In genomic region chr5:33444542-33444941, GRCh38 we compare ENCODE assay signal across 16 cellular contexts. TPM values are rescaled to one million over a fixed set of nuclear protein-coding genes. Genes with fewer than 3 reads are reported as not detected.
DNase-seq lines count a peak whose midpoint lies in the region; ATAC-seq, FAIRE-seq and TF ChIP-seq lines count a peak whose summit lies in the region.
"Had no signal": no experiment of that assay in that cellular context is flagged by ENCODE, and none has a peak within 500 bp of the region (broad histone marks: within the 10 kb centered on the region; RNA-seq: fewer than 3 reads in every experiment).

No MANE protein-coding gene starts in this region.

- CTCF ChIA-PET in activated CD4-positive, alpha-beta T cell treated with anti-CD3 and anti-CD28 coated beads for 36 hours (lab: Charles Lee) = interaction anchor here (0.6 kb wide), 1 partner anchor 95 kb away, joined by 3 read pairs; no protein-coding TSS in a partner anchor

- no peak for ATAC-seq in activated CD4-positive, alpha-beta T cell treated with anti-CD3 and anti-CD28 coated beads for 36 hours
- no peak for ATAC-seq in GM21529 (IDR thresholded peaks at IDR 0.05; ENCODE audit: unreplicated experiment)
- ATAC-seq in HG03097 (IDR thresholded peaks at IDR 0.05; ENCODE audit: low FRiP score, unreplicated experiment) = no peak
- ATAC-seq: mucosa of descending colon had no signal

- H3K4me3 ChIP-seq in HUES64 (ENCODE audit: low read length) = peak overlapping the region; percentile 35
- H3K4me3 ChIP-seq: MG63, mucosa of descending colon, Peyer's patch had no signal

- POLR2A ChIA-PET in activated CD4-positive, alpha-beta T cell treated with anti-CD3 and anti-CD28 coated beads for 36 hours (lab: Charles Lee) = no interaction called here

- H3K36me3 ChIP-seq in HUES64 (ENCODE audit: insufficient read depth, low read length) = peaks cover 59% of the 10 kb centered on the region

- H3K27me3 Mint-ChIP-seq in activated CD4-positive, alpha-beta T cell treated with anti-CD3 and anti-CD28 coated beads for 36 hours = no peaks in the 10 kb centered on the region
- no peaks in the 10 kb centered on the region for H3K27me3 Mint-ChIP-seq in chondrocyte (ENCODE audit: low read depth)
- no peaks in the 10 kb centered on the region for H3K27me3 Mint-ChIP-seq in osteocyte (ENCODE audit: unreplicated experiment)
- H3K27me3 Mint-ChIP-seq: progenitor cell of endocrine pancreas had no signal

- intact Hi-C loops in activated CD4-positive, alpha-beta T cell treated with anti-CD3 and anti-CD28 coated beads for 36 hours (cut with DNase I, micrococcal nuclease) = loop anchor here (5.0 to 10.0 kb wide), 3 partner anchors 1002 to 1480 kb away; partner anchors contain the start of genes DNAJC21 (in 1 of the 2), GOLPH3 (in 1 of the 2) and ZFR (in 1 of the 2)

- no peak overlapping the region for H3K4me3 Mint-ChIP-seq in activated CD4-positive, alpha-beta T cell treated with anti-CD3 and anti-CD28 coated beads for 36 hours
- H3K4me3 Mint-ChIP-seq in chondrocyte (ENCODE audit: unreplicated experiment) (peak overlapping the region; percentile 5), osteocyte (ENCODE audit: unreplicated experiment) (peak overlapping the region; percentile 8)

- H3K27ac ChIP-seq in HUES64 (ENCODE audit: low read depth, low read length) = peak overlapping the region; percentile 72; the same call in 1 of the 2 replicates
- H3K27ac ChIP-seq: Peyer's patch had no signal

- H3K27me3 ChIP-seq in HUES64 (ENCODE audit: insufficient read depth, low read length) = no peaks in the 10 kb centered on the region
- H3K27me3 ChIP-seq: MG63, Peyer's patch had no signal

- no peak for DNase-seq in activated CD4-positive, alpha-beta T cell treated with anti-CD3 and anti-CD28 coated beads for 36 hours
- no peak for DNase-seq in activated CD4-positive, alpha-beta T cell treated with anti-CD3 and anti-CD28 coated beads for 4 hours
- no peak for DNase-seq in chondrocyte (ENCODE audit: low spot score)
- no peak for DNase-seq in osteocyte (ENCODE audit: extremely low spot score, unreplicated experiment)
- no peak for DNase-seq in H54 (ENCODE audit: insufficient read length, low spot score)
- DNase-seq: kidney, MG63, mucosa of descending colon, NCI-H1930, NCI-H524 treated with DMSO at 0.1 percent for 48 hours, Peyer's patch had no signal

- H3K27ac Mint-ChIP-seq in activated CD4-positive, alpha-beta T cell treated with anti-CD3 and anti-CD28 coated beads for 36 hours = peak overlapping the region; percentile 65
- H3K27ac Mint-ChIP-seq in chondrocyte (ENCODE audit: unreplicated experiment) = peak overlapping the region; percentile 19
- H3K27ac Mint-ChIP-seq in osteocyte (ENCODE audit: unreplicated experiment) = peak overlapping the region; percentile 1

- peaks cover 55% of the 10 kb centered on the region for H3K4me1 ChIP-seq in HUES64 (ENCODE audit: insufficient read depth, low read length)

- WGBS in HUES64 = 89% methylated on average over 4 of the region's 4 CpGs

- H3K4me1 Mint-ChIP-seq in activated CD4-positive, alpha-beta T cell treated with anti-CD3 and anti-CD28 coated beads for 36 hours = peaks cover 44% of the 10 kb centered on the region
- H3K4me1 Mint-ChIP-seq in chondrocyte (ENCODE audit: low read depth) (peaks cover 45% of the 10 kb centered on the region), osteocyte (ENCODE audit: unreplicated experiment) (peaks cover 51% of the 10 kb centered on the region)

- peaks cover 50% of the 10 kb centered on the region for H3K36me3 Mint-ChIP-seq in activated CD4-positive, alpha-beta T cell treated with anti-CD3 and anti-CD28 coated beads for 36 hours (ENCODE audit: low read depth)
- peaks cover 14% of the 10 kb centered on the region for H3K36me3 Mint-ChIP-seq in chondrocyte (ENCODE audit: low read depth)
- H3K36me3 Mint-ChIP-seq in osteocyte (ENCODE audit: unreplicated experiment) = peaks cover 28% of the 10 kb centered on the region

- no peak overlapping the region for H3K9ac ChIP-seq in HUES64 (ENCODE audit: low read depth, low read length)

- FAIRE-seq in H54 (lab: Jason Lieb, UNC) = no peak
- FAIRE-seq: A204.1, kidney had no signal

- H3K9me3 ChIP-seq in HUES64 (ENCODE audit: insufficient read depth, low read depth, low read length) = no peaks in the 10 kb centered on the region
- H3K9me3 ChIP-seq: MG63, mucosa of descending colon, Peyer's patch had no signal

- no peak for TF ChIP-seq POLR2A in H54 (IDR thresholded peaks at IDR 0.05; ENCODE audit: low read depth, low read length)

- no peaks in the 10 kb centered on the region for H3K9me3 Mint-ChIP-seq in activated CD4-positive, alpha-beta T cell treated with anti-CD3 and anti-CD28 coated beads for 36 hours (ENCODE audit: low read depth)
- H3K9me3 Mint-ChIP-seq in chondrocyte (ENCODE audit: low read depth) (no peaks in the 10 kb centered on the region), osteocyte (ENCODE audit: unreplicated experiment) (no peaks in the 10 kb centered on the region)

- no peak for TF ChIP-seq CTCF in chondrocyte (IDR thresholded peaks at IDR 0.05)
- TF ChIP-seq CTCF in osteocyte (IDR thresholded peaks at IDR 0.05) = no peak

RNA-seq across cellular contexts. Expression of gene TARS1, which starts 3.8 kb away (rescaled TPM):
- total RNA-seq in activated CD4-positive, alpha-beta T cell treated with anti-CD3 and anti-CD28 coated beads for 36 hours = 100 to 1,000 TPM; 285 to 357 TPM
- 259 TPM for polyA plus RNA-seq in HUES64 (2013, experiment 1 of 2)
- polyA plus RNA-seq in HUES64 (2013, experiment 2 of 2) = 260 TPM
- total RNA-seq in chondrocyte = 109 to 254 TPM (median 253 TPM) in 3 replicates
- total RNA-seq in osteocyte = 237 and 246 TPM in 2 replicates

Comparison
In these comparisons a context has a peak if more than half of its experiments do, and no peak if none do; other contexts are left out.
1. H3K27ac Mint-ChIP-seq: peak in every context shown above with its lines; median percentile 65 in activated CD4-positive, alpha-beta T cell treated with anti-CD3 and anti-CD28 coated beads for 36 hours; 19 in chondrocyte; 1 in osteocyte.